In genomic region chr5:1508679-1509290, GRCh38 we compare ENCODE assay signal across 14 cellular contexts. TPM values are rescaled to one million over a fixed set of nuclear protein-coding genes. Genes with fewer than 3 reads are reported as not detected.
A peak's percentile ranks its signal among the peaks of the same experiment; 100 is the strongest.
DNase-seq lines count a peak whose midpoint lies in the region; ATAC-seq, FAIRE-seq and TF ChIP-seq lines count a peak whose summit lies in the region.
"Had no signal": no experiment of that assay in that cellular context is flagged by ENCODE, and none has a peak within 500 bp of the region (broad histone marks: within the 10 kb centered on the region; RNA-seq: fewer than 3 reads in every experiment).

No MANE protein-coding gene starts in this region.

- CTCF ChIA-PET in activated CD8-positive, alpha-beta T cell treated with anti-CD3 and anti-CD28 coated beads for 36 hours (lab: Charles Lee) = no interaction called here

- peaks cover 19% of the 10 kb centered on the region for H3K4me1 Mint-ChIP-seq in activated CD8-positive, alpha-beta T cell treated with anti-CD3 and anti-CD28 coated beads for 36 hours (ENCODE audit: low read depth)

- H3K4me1 ChIP-seq in RWPE2 (ENCODE audit: insufficient read depth, poor library complexity, severe bottlenecking) (peaks cover 3% of the 10 kb centered on the region), kidney (ENCODE audit: control insufficient read depth in 1 of 2, insufficient read depth in 1 of 2, low read depth in 1 of 2, low read length in 2 of 2) (peaks cover 0 to 5% of the 10 kb centered on the region in 2 donors)

- no peaks in the 10 kb centered on the region for H3K9me3 ChIP-seq in RWPE2 (ENCODE audit: severe bottlenecking)
- H3K9me3 ChIP-seq in kidney (ENCODE audit: control insufficient read depth in 1 of 2, low read length in 2 of 2) = no peaks in the 10 kb centered on the region
- H3K9me3 ChIP-seq: BLaER1 treated with 17β-estradiol and CSF1 and Interleukin-3, amounts not matched to agents 10 nM and 100 nM had no signal

- no peak overlapping the region for H3K4me3 ChIP-seq in GM06990 (replicated peaks; ENCODE audit: low read depth, low read length)
- H3K4me3 ChIP-seq in RWPE2 (ENCODE audit: severe bottlenecking) = no peak overlapping the region
- H3K4me3 ChIP-seq in kidney (ENCODE audit: low read length in 2 of 2) = no peak overlapping the region
- H3K4me3 ChIP-seq: BLaER1 treated with 17β-estradiol and CSF1 and Interleukin-3, amounts not matched to agents 10 nM and 100 nM had no signal

- no peak overlapping the region for H3K27ac ChIP-seq in RWPE2 (ENCODE audit: poor library complexity, severe bottlenecking)
- no peak overlapping the region for H3K27ac ChIP-seq in kidney (ENCODE audit: low read depth in 2 of 2, low read length in 2 of 2)
- H3K27ac ChIP-seq: BLaER1 treated with 17β-estradiol and CSF1 and Interleukin-3, amounts not matched to agents 10 nM and 100 nM had no signal

- POLR2A ChIA-PET in activated CD8-positive, alpha-beta T cell treated with anti-CD3 and anti-CD28 coated beads for 36 hours (lab: Charles Lee) = no interaction called here

- peaks cover 7% of the 10 kb centered on the region for H3K36me3 Mint-ChIP-seq in activated CD8-positive, alpha-beta T cell treated with anti-CD3 and anti-CD28 coated beads for 36 hours (ENCODE audit: low read depth)

- FAIRE-seq in kidney (lab: Jason Lieb, UNC) = no peak

- ATAC-seq in RWPE2 (ENCODE audit: low read depth) (no peak), sciatic nerve (no peak)
- ATAC-seq in activated CD8-positive, alpha-beta T cell treated with anti-CD3 and anti-CD28 coated beads for 36 hours = no peak
- ATAC-seq: activated T-cell treated with anti-CD3 and anti-CD28 coated beads, Interleukin-2, amount 50 U/mL, for 72 hours had no signal

- no peak overlapping the region for H3K27ac Mint-ChIP-seq in activated CD8-positive, alpha-beta T cell treated with anti-CD3 and anti-CD28 coated beads for 36 hours

- H3K4me3 Mint-ChIP-seq in activated CD8-positive, alpha-beta T cell treated with anti-CD3 and anti-CD28 coated beads for 36 hours = no peak overlapping the region
- H3K4me3 Mint-ChIP-seq: activated T-cell treated with anti-CD3 and anti-CD28 coated beads, Interleukin-2, amount 50 U/mL, for 72 hours had no signal

- no peaks in the 10 kb centered on the region for H3K9me3 Mint-ChIP-seq in activated CD8-positive, alpha-beta T cell treated with anti-CD3 and anti-CD28 coated beads for 36 hours
- H3K9me3 Mint-ChIP-seq: activated T-cell treated with anti-CD3 and anti-CD28 coated beads, Interleukin-2, amount 50 U/mL, for 72 hours had no signal

- peak; percentile 10 for DNase-seq in GM06990 (ENCODE audit: extremely low read depth, insufficient read length)
- DNase-seq in RWPE2 (ENCODE audit: low spot score) = peak; percentile 73
- peak; percentile 61 for DNase-seq in kidney
- peak; percentile 53 for DNase-seq in sciatic nerve (ENCODE audit: low spot score)
- DNase-seq in HuH-7.5 (ENCODE audit: low spot score) = no peak
- no peak for DNase-seq in AG08395 (ENCODE audit: low spot score)
- DNase-seq in activated CD8-positive, alpha-beta T cell treated with anti-CD3 and anti-CD28 coated beads for 36 hours = no peak
- DNase-seq: activated CD4-positive, alpha-beta T cell treated with anti-CD3 and anti-CD28 coated beads for 4 hours; activated T-cell treated with anti-CD3 and anti-CD28 coated beads, Interleukin-2, amount 50 U/mL, for 72 hours; DND-41; NCI-H226; occipital lobe; SIG-M5 had no signal

- H3K36me3 ChIP-seq in GM06990 (ENCODE audit: control insufficient read depth, insufficient read depth, low read length) = peaks cover 27% of the 10 kb centered on the region
- peaks cover 45% of the 10 kb centered on the region for H3K36me3 ChIP-seq in RWPE2 (ENCODE audit: low read depth)
- H3K36me3 ChIP-seq in kidney (ENCODE audit: control insufficient read depth in 1 of 2, insufficient read depth in 2 of 2, low read length in 2 of 2) = peaks cover 0 to 2% of the 10 kb centered on the region in 2 donors

- no peaks in the 10 kb centered on the region for H3K27me3 Mint-ChIP-seq in activated CD8-positive, alpha-beta T cell treated with anti-CD3 and anti-CD28 coated beads for 36 hours

- no peak overlapping the region for H3K9ac ChIP-seq in kidney (ENCODE audit: low read length in 2 of 2)
- H3K9ac ChIP-seq: BLaER1 treated with 17β-estradiol and CSF1 and Interleukin-3, amounts not matched to agents 10 nM and 100 nM had no signal

- H3K27me3 ChIP-seq in GM06990 (replicated peaks; ENCODE audit: control insufficient read depth, insufficient read depth, low read length) = no peaks in the 10 kb centered on the region
- no peaks in the 10 kb centered on the region for H3K27me3 ChIP-seq in RWPE2 (ENCODE audit: insufficient read depth, poor library complexity, severe bottlenecking)
- H3K27me3 ChIP-seq: BLaER1 treated with 17β-estradiol and CSF1 and Interleukin-3, amounts not matched to agents 10 nM and 100 nM had no signal

- intact Hi-C loops in kidney (cut with DNase I) (no loop called here), sciatic nerve (cut with DNase I) (no loop called here)
- intact Hi-C loops in activated CD8-positive, alpha-beta T cell treated with anti-CD3 and anti-CD28 coated beads for 36 hours (cut with micrococcal nuclease) = no loop called here

- no peak for TF ChIP-seq CTCF in GM06990 (IDR thresholded peaks at IDR 0.05; ENCODE audit: insufficient read depth, low read length, poor library complexity, severe bottlenecking)
- TF ChIP-seq CTCF in RWPE2 (IDR thresholded peaks at IDR 0.05; ENCODE audit: poor library complexity, severe bottlenecking) = no peak
- TF ChIP-seq CTCF in kidney (IDR thresholded peaks at IDR 0.05; ENCODE audit: borderline replicate concordance, extremely low read depth, insufficient read depth) = no peak
- no peak for TF ChIP-seq CTCF in activated CD8-positive, alpha-beta T cell treated with anti-CD3 and anti-CD28 coated beads for 36 hours (IDR thresholded peaks at IDR 0.05)

RNA-seq across cellular contexts. Expression of gene LPCAT1, which starts 15.0 kb away (rescaled TPM):
- total RNA-seq in kidney (46.5 TPM), sciatic nerve (44.4 TPM)
- polyA plus RNA-seq in kidney (ENCODE audit: insufficient read depth, low read depth, low replicate concordance) = 22.2 TPM
- 10 to 100 TPM; 37.2 to 43.6 TPM for total RNA-seq in activated CD8-positive, alpha-beta T cell treated with anti-CD3 and anti-CD28 coated beads for 36 hours

Comparison
In these comparisons a context has a peak if more than half of its experiments do, and no peak if none do; other contexts are left out.
1. DNase-seq: peak in GM06990 (single experiment), RWPE2 (single experiment), kidney (single experiment) and sciatic nerve (single experiment); none in HuH-7.5 (single experiment), AG08395 (single experiment) and activated CD8-positive, alpha-beta T cell treated with anti-CD3 and anti-CD28 coated beads for 36 hours (single experiment).